Comparison of ENCODE assay signal across 31 cellular contexts in the genomic region with DNA sequence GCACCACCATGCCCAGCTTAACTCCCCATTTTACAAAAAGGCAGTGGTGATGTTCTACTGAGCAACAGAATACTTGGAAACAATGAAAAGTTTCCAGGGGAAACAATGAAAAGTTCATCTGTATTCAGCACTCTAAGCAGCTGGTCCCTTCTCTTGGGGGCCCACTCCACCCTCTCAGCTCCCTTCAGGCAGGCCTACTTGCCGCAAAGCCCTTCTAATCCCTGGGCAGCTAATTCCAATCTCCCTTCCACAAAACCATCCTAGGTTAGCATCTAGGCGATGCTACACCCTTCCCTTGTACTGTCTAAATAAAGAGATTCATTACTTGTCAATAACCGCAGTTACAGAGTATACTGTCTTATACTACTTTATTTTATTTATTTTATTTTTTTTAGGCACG.
"Had no signal": no experiment of that assay in that cellular context is flagged by ENCODE, and none has a peak within 500 bp of the region (broad histone marks: within the 10 kb centered on the region; RNA-seq: fewer than 3 reads in every experiment).

No MANE protein-coding gene starts in this region.

- H3K9me3 ChIP-seq: Peyer's patch, SJSA1 had no signal

- H3K4me1 ChIP-seq: Peyer's patch, SJSA1 had no signal

- H3K9ac ChIP-seq: KMS-11 had no signal

- FAIRE-seq: astrocyte had no signal

- DNase-seq: activated CD4-positive, alpha-beta T cell treated with anti-CD3 and anti-CD28 coated beads for 48 hours; activated CD4-positive, alpha-beta T cell treated with anti-CD3 and anti-CD28 coated beads, Interleukin-2, amount 50 U/mL, for 48 hours; activated CD4-positive, CD25-positive, alpha-beta regulatory T cell treated with anti-CD3 and anti-CD28 coated beads, Interleukin-2, amount 50 U/mL, for 72 hours; activated CD8-positive, alpha-beta memory T cell treated with anti-CD3 and anti-CD28 coated beads, Interleukin-2, amount 10 ng/mL, durations not matched to agents 7 days and 5 days; activated effector memory CD4-positive, alpha-beta T cell treated with anti-CD3 and anti-CD28 coated beads, Interleukin-2, amount 50 U/mL, for 16 hours; activated naive CD4-positive, alpha-beta T cell treated with Interleukin-2 at 50 U/mL for 16 hours; activated T-cell treated with anti-CD3 and anti-CD28 coated beads, Interleukin-2, amount 50 U/mL, for 24 hours; amygdala; brain microvascular endothelial cell; IMR-90; MV-4-11; NCI-H1092 treated with DMSO at 0.1 percent for 48 hours; NCI-H1417 treated with DMSO at 0.1 percent for 48 hours; NCI-H1694 treated with DMSO at 0.1 percent for 48 hours; NCI-H2029 treated with DMSO at 0.1 percent for 48 hours; NCI-H510A treated with DMSO at 0.1 percent for 48 hours; NCI-H748 treated with DMSO at 0.1 percent for 48 hours; NK-92 treated with Interleukin-12 subunit alpha and Interleukin-12 subunit beta, amount 100 ng/mL, for 24 hours; OCI-M1; Peyer's patch; SHP77; SW 1271 had no signal

- H3K27ac ChIP-seq: brain microvascular endothelial cell, cardiac muscle cell, KMS-11, Peyer's patch, RWPE1, SJSA1 had no signal

- H3K4me3 ChIP-seq: cardiac muscle cell, Peyer's patch, SJSA1 had no signal

- ATAC-seq: activated CD8-positive, alpha-beta memory T cell treated with anti-CD3 and anti-CD28 coated beads, Interleukin-2, amount 10 ng/mL, durations not matched to agents 7 days and 5 days; activated naive CD4-positive, alpha-beta T cell treated with anti-CD3 and anti-CD28 coated beads, Interleukin-2, amount 50 U/mL, for 72 hours; SK-N-SH treated with all-trans-retinoic acid at 6 μM for 48 hours; WTC11 had no signal

- H3K27me3 Mint-ChIP-seq: activated CD8-positive, alpha-beta memory T cell treated with anti-CD3 and anti-CD28 coated beads, Interleukin-2, amount 10 ng/mL, durations not matched to agents 7 days and 5 days; activated T-cell treated with anti-CD3 and anti-CD28 coated beads, Interleukin-2, amount 50 U/mL, for 24 hours had no signal

- H3K4me1 Mint-ChIP-seq: WTC11 had no signal

- H3K4me2 ChIP-seq: KMS-11 had no signal

- H3K9me3 Mint-ChIP-seq: activated naive CD4-positive, alpha-beta T cell treated with anti-CD3 and anti-CD28 coated beads, Interleukin-2, amount 50 U/mL, for 72 hours; activated T-cell treated with anti-CD3 and anti-CD28 coated beads, Interleukin-2, amount 50 U/mL, for 24 hours; T-helper 2 cell treated with Interferon-gamma antibody and Interleukin-4, amounts not matched to agents 5 μg/mL and 100 μg/mL, for 36 hours; WTC11 had no signal

- H3K27ac Mint-ChIP-seq: activated CD8-positive, alpha-beta memory T cell treated with anti-CD3 and anti-CD28 coated beads, Interleukin-2, amount 10 ng/mL, durations not matched to agents 7 days and 5 days; activated naive CD4-positive, alpha-beta T cell treated with anti-CD3 and anti-CD28 coated beads, Interleukin-2, amount 50 U/mL, for 72 hours; activated T-cell treated with anti-CD3 and anti-CD28 coated beads, Interleukin-2, amount 50 U/mL, for 24 hours; T-helper 2 cell treated with Interferon-gamma antibody and Interleukin-4, amounts not matched to agents 5 μg/mL and 100 μg/mL, for 36 hours; WTC11 had no signal

- H3K36me3 ChIP-seq: brain microvascular endothelial cell had no signal

- H3K27me3 ChIP-seq: cardiac muscle cell, Peyer's patch, SJSA1 had no signal

- H3K36me3 Mint-ChIP-seq: activated CD8-positive, alpha-beta memory T cell treated with anti-CD3 and anti-CD28 coated beads, Interleukin-2, amount 10 ng/mL, durations not matched to agents 7 days and 5 days; activated naive CD4-positive, alpha-beta T cell treated with anti-CD3 and anti-CD28 coated beads, Interleukin-2, amount 50 U/mL, for 72 hours had no signal

- H3K4me3 Mint-ChIP-seq: activated CD8-positive, alpha-beta memory T cell treated with anti-CD3 and anti-CD28 coated beads, Interleukin-2, amount 10 ng/mL, durations not matched to agents 7 days and 5 days; activated T-cell treated with anti-CD3 and anti-CD28 coated beads, Interleukin-2, amount 50 U/mL, for 24 hours; T-helper 2 cell treated with Interferon-gamma antibody and Interleukin-4, amounts not matched to agents 5 μg/mL and 100 μg/mL, for 36 hours; WTC11 had no signal
